Comparison of ENCODE assay signal across 21 cellular contexts in genomic region chr2:150023044-150023443, GRCh38.
DNase-seq lines count a peak whose midpoint lies in the region; ATAC-seq, FAIRE-seq and TF ChIP-seq lines count a peak whose summit lies in the region.
"Had no signal": no experiment of that assay in that cellular context is flagged by ENCODE, and none has a peak within 500 bp of the region (broad histone marks: within the 10 kb centered on the region; RNA-seq: fewer than 3 reads in every experiment).

No MANE protein-coding gene starts in this region.

- CTCF ChIA-PET in K562 (lab: Yijun Ruan, JAX; ENCODE audit: low intra/inter-chr PET ratio) = no interaction called here

- TF ChIP-seq RAD21 in K562 (CRISPR knock-in tag; conservative IDR thresholded peaks at IDR 0.05 in 1 of 2, IDR thresholded peaks at IDR 0.05 in 1 of 2) = no peak

- no peaks in the 10 kb centered on the region for H3K27me3 ChIP-seq in SJCRH30
- no peaks in the 10 kb centered on the region for H3K27me3 ChIP-seq in K562 (ENCODE audit: control insufficient read depth in 2 of 2, insufficient read depth in 2 of 2, low read length in 2 of 2)
- H3K27me3 ChIP-seq: body of pancreas, testis had no signal

- DNase-seq in activated naive CD8-positive, alpha-beta T cell treated with anti-CD3 and anti-CD28 coated beads, Interleukin-2, amount 10 ng/mL, durations not matched to agents 7 days and 5 days = peak; percentile 26
- DNase-seq in activated naive CD8-positive, alpha-beta T cell treated with anti-CD3 and anti-CD28 coated beads for 36 hours = no peak
- DNase-seq in SJCRH30 = peak; percentile 5 to 40
- no peak for DNase-seq in K562 (ENCODE audit: extremely low read depth in 1 of 4, low spot score in 3 of 4)
- DNase-seq in stimulated activated naive CD8-positive, alpha-beta T cell treated with anti-CD3 and anti-CD28 coated beads, Interleukin-15, Interleukin-2, amounts not matched to agents 100 U/mL and 50 U/mL, for 24 hours = peak; percentile 2
- DNase-seq in coronary artery (ENCODE audit: low spot score) = no peak
- DNase-seq in Right ventricle myocardium inferior (ENCODE audit: missing footprints) = no peak
- DNase-seq: activated effector memory CD4-positive, alpha-beta T cell treated with anti-CD3 and anti-CD28 coated beads, Interleukin-2, amount 50 U/mL, for 16 hours; body of pancreas; Caco-2; foreskin fibroblast; H9; hippocampal formation; IMR-90; kidney glomerular epithelial cell; NCI-H2171 treated with DMSO at 0.1 percent for 48 hours; stimulated activated CD4-positive, alpha-beta T cell treated with anti-CD3 and anti-CD28 coated beads, Interleukin-4, amount 100 ng/mL, for 24 hours; testis had no signal

- H3K9me3 ChIP-seq in SJCRH30 (replicated peaks) (no peaks in the 10 kb centered on the region), K562 (replicated peaks; ENCODE audit: control insufficient read depth, insufficient read depth, low read depth, low read length) (no peaks in the 10 kb centered on the region)
- H3K9me3 ChIP-seq: body of pancreas, Caco-2, testis had no signal

- peak; percentile 53 for ATAC-seq in activated naive CD8-positive, alpha-beta T cell treated with anti-CD3 and anti-CD28 coated beads, Interleukin-2, amount 10 ng/mL, durations not matched to agents 7 days and 5 days (ENCODE audit: low read depth)
- peak; percentile 69 for ATAC-seq in K562
- peak; percentile 32 for ATAC-seq in stimulated activated naive CD8-positive, alpha-beta T cell treated with anti-CD3 and anti-CD28 coated beads, Interleukin-15, Interleukin-2, amounts not matched to agents 100 U/mL and 50 U/mL, for 24 hours
- no peak for ATAC-seq in Right ventricle myocardium inferior
- ATAC-seq: body of pancreas had no signal

- no peak overlapping the region for H3K4me3 Mint-ChIP-seq in activated naive CD8-positive, alpha-beta T cell treated with anti-CD3 and anti-CD28 coated beads, Interleukin-2, amount 10 ng/mL, durations not matched to agents 7 days and 5 days
- H3K4me3 Mint-ChIP-seq in activated naive CD8-positive, alpha-beta T cell treated with anti-CD3 and anti-CD28 coated beads for 36 hours = no peak overlapping the region
- H3K4me3 Mint-ChIP-seq: H9; memory B cell; natural killer cell treated with Interleukin-12 subunit alpha and Interleukin-12 subunit beta and Interleukin-15 and Interleukin-18, amount 100 ng/mL, for 72 hours had no signal

- H2AFZ ChIP-seq in K562 (ENCODE audit: low read depth, low read length) = no peak overlapping the region

- H3K36me3 ChIP-seq in SJCRH30 (no peaks in the 10 kb centered on the region), K562 (ENCODE audit: control insufficient read depth, insufficient read depth, low read length) (no peaks in the 10 kb centered on the region)

- TF ChIP-seq POLR2A in K562 (conservative IDR thresholded peaks at IDR 0.05) = no peak

- H3K36me3 Mint-ChIP-seq in activated naive CD8-positive, alpha-beta T cell treated with anti-CD3 and anti-CD28 coated beads, Interleukin-2, amount 10 ng/mL, durations not matched to agents 7 days and 5 days = no peaks in the 10 kb centered on the region
- no peaks in the 10 kb centered on the region for H3K36me3 Mint-ChIP-seq in activated naive CD8-positive, alpha-beta T cell treated with anti-CD3 and anti-CD28 coated beads for 36 hours
- H3K36me3 Mint-ChIP-seq: memory B cell; natural killer cell treated with Interleukin-12 subunit alpha and Interleukin-12 subunit beta and Interleukin-15 and Interleukin-18, amount 100 ng/mL, for 72 hours had no signal

- H3K9me3 Mint-ChIP-seq in activated naive CD8-positive, alpha-beta T cell treated with anti-CD3 and anti-CD28 coated beads, Interleukin-2, amount 10 ng/mL, durations not matched to agents 7 days and 5 days = no peaks in the 10 kb centered on the region
- H3K9me3 Mint-ChIP-seq in activated naive CD8-positive, alpha-beta T cell treated with anti-CD3 and anti-CD28 coated beads for 36 hours = no peaks in the 10 kb centered on the region
- H3K9me3 Mint-ChIP-seq: H9, memory B cell had no signal

- H4K20me1 ChIP-seq in K562 (replicated peaks; ENCODE audit: control insufficient read depth, insufficient read depth, low read length) = no peaks in the 10 kb centered on the region

- FAIRE-seq in K562 (lab: Jason Lieb, UNC) = no peak

- H3K9me1 ChIP-seq in K562 (ENCODE audit: control insufficient read depth, insufficient read depth, low read length) = no peaks in the 10 kb centered on the region

- H3K9ac ChIP-seq in K562 (ENCODE audit: insufficient read depth in 1 of 2, low read depth in 2 of 2, low read length in 2 of 2) = no peak overlapping the region

- H3K4me2 ChIP-seq in K562 (ENCODE audit: insufficient read depth, low read length) = no peak overlapping the region

- H3K27ac ChIP-seq in SJCRH30 (no peak overlapping the region), K562 (ENCODE audit: extremely low read depth, low read depth, low read length) (no peak overlapping the region), coronary artery (no peak overlapping the region)
- H3K27ac ChIP-seq: body of pancreas, skin epidermis, testis had no signal

- in situ Hi-C loops in K562 (cut with MboI) = no loop called here

- TF ChIP-seq CTCF in K562 (IDR thresholded peaks at IDR 0.05 in 2 of 3, conservative IDR thresholded peaks at IDR 0.05 in 1 of 3; ENCODE audit: insufficient read depth in 2 of 3, low read depth in 1 of 3, low read length in 3 of 3) (no peak), coronary artery (IDR thresholded peaks at IDR 0.05) (no peak)

- no peaks in the 10 kb centered on the region for H3K4me1 Mint-ChIP-seq in activated naive CD8-positive, alpha-beta T cell treated with anti-CD3 and anti-CD28 coated beads, Interleukin-2, amount 10 ng/mL, durations not matched to agents 7 days and 5 days
- no peaks in the 10 kb centered on the region for H3K4me1 Mint-ChIP-seq in activated naive CD8-positive, alpha-beta T cell treated with anti-CD3 and anti-CD28 coated beads for 36 hours
- H3K4me1 Mint-ChIP-seq: memory B cell had no signal

- H3K27me3 Mint-ChIP-seq in activated naive CD8-positive, alpha-beta T cell treated with anti-CD3 and anti-CD28 coated beads, Interleukin-2, amount 10 ng/mL, durations not matched to agents 7 days and 5 days = no peaks in the 10 kb centered on the region
- no peaks in the 10 kb centered on the region for H3K27me3 Mint-ChIP-seq in activated naive CD8-positive, alpha-beta T cell treated with anti-CD3 and anti-CD28 coated beads for 36 hours
- H3K27me3 Mint-ChIP-seq: memory B cell; natural killer cell treated with Interleukin-12 subunit alpha and Interleukin-12 subunit beta and Interleukin-15 and Interleukin-18, amount 100 ng/mL, for 72 hours had no signal

- no peak for TF ChIP-seq EP300 in K562 (IDR thresholded peaks at IDR 0.05; ENCODE audit: low read length)

- POLR2A ChIA-PET in activated naive CD8-positive, alpha-beta T cell treated with anti-CD3 and anti-CD28 coated beads, Interleukin-2, amount 10 ng/mL, durations not matched to agents 7 days and 5 days (lab: Charles Lee) = no interaction called here
- POLR2A ChIA-PET in K562 (lab: Yijun Ruan, JAX) = no interaction called here

- H3K4me1 ChIP-seq in SJCRH30 = peaks cover 6% of the 10 kb centered on the region; the same call in 1 of the 2 replicates
- no peaks in the 10 kb centered on the region for H3K4me1 ChIP-seq in K562 (replicated peaks in 1 of 2; ENCODE audit: control insufficient read depth in 2 of 2, insufficient read depth in 2 of 2, low read length in 2 of 2)
- H3K4me1 ChIP-seq: body of pancreas, Caco-2, testis had no signal

- intact Hi-C loops in K562 (cut with micrococcal nuclease) = no loop called here
- intact Hi-C loops in Right ventricle myocardium inferior (cut with DNase I) = no loop called here

- no TSS peak for BruUV-seq in K562 (replicated peaks; lab: Mats Ljungman, UMichigan)

- WGBS in K562 (ENCODE audit: insufficient coverage, low coverage, missing lambda C conversion rate) = 0% methylated on average over 3 of the region's 3 CpGs

- H3K4me3 ChIP-seq in SJCRH30 (no peak overlapping the region), K562 (no peak overlapping the region), coronary artery (no peak overlapping the region)
- H3K4me3 ChIP-seq: body of pancreas, skin epidermis, testis had no signal

- H3K27ac Mint-ChIP-seq in activated naive CD8-positive, alpha-beta T cell treated with anti-CD3 and anti-CD28 coated beads, Interleukin-2, amount 10 ng/mL, durations not matched to agents 7 days and 5 days = no peak overlapping the region
- H3K27ac Mint-ChIP-seq in activated naive CD8-positive, alpha-beta T cell treated with anti-CD3 and anti-CD28 coated beads for 36 hours = no peak overlapping the region
- H3K27ac Mint-ChIP-seq: H9; memory B cell; natural killer cell treated with Interleukin-12 subunit alpha and Interleukin-12 subunit beta and Interleukin-15 and Interleukin-18, amount 100 ng/mL, for 72 hours had no signal

- no peaks in the 10 kb centered on the region for H3K79me2 ChIP-seq in K562 (ENCODE audit: control insufficient read depth, insufficient read depth, low read length)

TF ChIP-seq in K562, 482 proteins besides CTCF, POLR2A, EP300 and RAD21 (continues in another document):
- no peak for TF ChIP-seq MCM3 (IDR thresholded peaks at IDR 0.05)
- no peak for TF ChIP-seq EP400 (IDR thresholded peaks at IDR 0.05)
- no peak for TF ChIP-seq IRF2 (CRISPR knock-in tag; IDR thresholded peaks at IDR 0.05)
- TF ChIP-seq TCF7L2 (IDR thresholded peaks at IDR 0.05; ENCODE audit: low read depth, low read length) = no peak
- TF ChIP-seq NFE2L1 (tag; IDR thresholded peaks at IDR 0.05; ENCODE audit: borderline replicate concordance, low read depth) = no peak
- no peak for TF ChIP-seq ETV5 (CRISPR knock-in tag; IDR thresholded peaks at IDR 0.05; ENCODE audit: low read depth)
- no peak for TF ChIP-seq ZNF311 (CRISPR knock-in tag; IDR thresholded peaks at IDR 0.05)
- no peak for TF ChIP-seq RBBP5 (IDR thresholded peaks at IDR 0.05; ENCODE audit: borderline replicate concordance, insufficient read depth, low read length, poor library complexity, severe bottlenecking)
- TF ChIP-seq BHLHE40 (IDR thresholded peaks at IDR 0.05; ENCODE audit: low read length) = no peak
- no peak for TF ChIP-seq HIVEP1 (CRISPR knock-in tag; IDR thresholded peaks at IDR 0.05)
- TF ChIP-seq, protein P1, sequence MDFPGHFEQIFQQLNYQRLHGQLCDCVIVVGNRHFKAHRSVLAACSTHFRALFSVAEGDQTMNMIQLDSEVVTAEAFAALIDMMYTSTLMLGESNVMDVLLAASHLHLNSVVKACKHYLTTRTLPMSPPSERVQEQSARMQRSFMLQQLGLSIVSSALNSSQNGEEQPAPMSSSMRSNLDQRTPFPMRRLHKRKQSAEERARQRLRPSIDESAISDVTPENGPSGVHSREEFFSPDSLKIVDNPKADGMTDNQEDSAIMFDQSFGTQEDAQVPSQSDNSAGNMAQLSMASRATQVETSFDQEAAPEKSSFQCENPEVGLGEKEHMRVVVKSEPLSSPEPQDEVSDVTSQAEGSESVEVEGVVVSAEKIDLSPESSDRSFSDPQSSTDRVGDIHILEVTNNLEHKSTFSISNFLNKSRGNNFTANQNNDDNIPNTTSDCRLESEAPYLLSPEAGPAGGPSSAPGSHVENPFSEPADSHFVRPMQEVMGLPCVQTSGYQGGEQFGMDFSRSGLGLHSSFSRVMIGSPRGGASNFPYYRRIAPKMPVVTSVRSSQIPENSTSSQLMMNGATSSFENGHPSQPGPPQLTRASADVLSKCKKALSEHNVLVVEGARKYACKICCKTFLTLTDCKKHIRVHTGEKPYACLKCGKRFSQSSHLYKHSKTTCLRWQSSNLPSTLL (IDR thresholded peaks at IDR 0.05) = no peak

Comparison
In these comparisons a context has a peak if more than half of its experiments do, and no peak if none do; other contexts are left out.
1. DNase-seq: peak in activated naive CD8-positive, alpha-beta T cell treated with anti-CD3 and anti-CD28 coated beads, Interleukin-2, amount 10 ng/mL, durations not matched to agents 7 days and 5 days (single experiment), SJCRH30 (2 of 2) and stimulated activated naive CD8-positive, alpha-beta T cell treated with anti-CD3 and anti-CD28 coated beads, Interleukin-15, Interleukin-2, amounts not matched to agents 100 U/mL and 50 U/mL, for 24 hours (single experiment); none in activated naive CD8-positive, alpha-beta T cell treated with anti-CD3 and anti-CD28 coated beads for 36 hours (single experiment), K562 (0 of 4), coronary artery (single experiment) and Right ventricle myocardium inferior (single experiment).